8 cellular contexts compared by ENCODE assay signal in genomic region chr19:38375098-38375493, GRCh38. TPM values are rescaled to one million over a fixed set of nuclear protein-coding genes. Genes with fewer than 3 reads are reported as not detected.
DNase-seq lines count a peak whose midpoint lies in the region; ATAC-seq and TF ChIP-seq lines count a peak whose summit lies in the region.

No MANE protein-coding gene starts in this region.

- CTCF ChIA-PET in RWPE1 (lab: Yijun Ruan, JAX), result interaction anchor here (0.7 kb wide), 1 partner anchor 116 kb away, joined by 4 read pairs; no protein-coding TSS in a partner anchor

- DNase-seq in RWPE1 (ENCODE audit: low spot score) (no peak), neuronal stem cell (ENCODE audit: low spot score) (no peak), GM19240 (ENCODE audit: insufficient read length, low spot score) (no peak), iPS-NIHi7 (ENCODE audit: extremely low spot score) (no peak), NCI-H526 (lab: John Stamatoyannopoulos, UW) (no peak)

- TF ChIP-seq CTCF in GM12875 (IDR thresholded peaks at IDR 0.05; ENCODE audit: borderline replicate concordance, insufficient read depth, low read depth, low read length), result no peak
- TF ChIP-seq CTCF in RWPE1 (conservative IDR thresholded peaks at IDR 0.05; ENCODE audit: low read depth), result no peak

- H3K27ac ChIP-seq in RWPE1 (peak overlapping the region; percentile 88), esophagus (ENCODE audit: low read depth in 2 of 2, low read length in 1 of 2) (peak overlapping the region; percentile 90 to 95), neuronal stem cell (replicated peaks; ENCODE audit: low read length) (no peak overlapping the region)

- no peaks in the 10 kb centered on the region for H3K27me3 ChIP-seq in esophagus (ENCODE audit: control insufficient read depth in 1 of 2, insufficient read depth in 2 of 2, low read length in 2 of 2)
- H3K27me3 ChIP-seq in neuronal stem cell (ENCODE audit: control insufficient read depth in 3 of 3, insufficient read depth in 3 of 3, low read depth in 1 of 3, low read length in 3 of 3), result peaks cover 0 to 11% (median 0%) of the 10 kb centered on the region in 3 experiments

- H3K18ac ChIP-seq in neuronal stem cell (ENCODE audit: low read length), result peak overlapping the region; percentile 97

- H3K79me1 ChIP-seq in neuronal stem cell (ENCODE audit: low read depth, low read length), result peaks cover 10% of the 10 kb centered on the region

- H2BK15ac ChIP-seq in neuronal stem cell (ENCODE audit: low read length), result peak overlapping the region; percentile 51

- H2BK120ac ChIP-seq in neuronal stem cell (ENCODE audit: low read depth, low read length), result no peak overlapping the region

- H3K4me2 ChIP-seq in neuronal stem cell (ENCODE audit: insufficient read depth, low read length, poor library complexity, severe bottlenecking), result peak overlapping the region; percentile 72

- no peak overlapping the region for H3K4ac ChIP-seq in neuronal stem cell (ENCODE audit: low read length)

- H3K4me1 ChIP-seq in esophagus (ENCODE audit: control insufficient read depth in 2 of 2, insufficient read depth in 2 of 2, low read length in 1 of 2) (peaks cover 7 to 8% of the 10 kb centered on the region in 2 donors), neuronal stem cell (ENCODE audit: control insufficient read depth in 2 of 2, insufficient read depth in 1 of 2, low read depth in 1 of 2, low read length in 2 of 2) (peaks cover 8 to 9% of the 10 kb centered on the region in 2 donors)

- H2AK5ac ChIP-seq in neuronal stem cell (ENCODE audit: low read depth, low read length), result no peak overlapping the region

- peak overlapping the region; percentile 86 for H3K14ac ChIP-seq in neuronal stem cell (ENCODE audit: low read length)

- no peak overlapping the region for H2BK12ac ChIP-seq in neuronal stem cell (ENCODE audit: low read length)

- 1 to 3% methylated on average over 18 of the region's 18 CpGs for WGBS in esophagus, 2 donors
- WGBS in neuronal stem cell (ENCODE audit: extremely low coverage in 2 of 2, insufficient read length in 2 of 2, insufficient replicate concordance in 1 of 2), 2 donors, result no CpG with 5 or more reads among the region's 18 CpGs

- H3K9me3 ChIP-seq in esophagus (ENCODE audit: control insufficient read depth in 2 of 2, insufficient read depth in 1 of 2, low read depth in 1 of 2, low read length in 1 of 2) (no peaks in the 10 kb centered on the region), neuronal stem cell (replicated peaks in 1 of 2; ENCODE audit: control insufficient read depth in 2 of 2, insufficient read depth in 1 of 2, low read depth in 1 of 2, low read length in 2 of 2) (no peaks in the 10 kb centered on the region)

- peak overlapping the region; percentile 90 for H3K4me3 ChIP-seq in GM12875 (ENCODE audit: low read depth, low read length)
- peak overlapping the region; percentile 72 to 82 for H3K4me3 ChIP-seq in esophagus (ENCODE audit: low read depth in 1 of 2, low read length in 2 of 2)
- H3K4me3 ChIP-seq in neuronal stem cell (ENCODE audit: low read length in 2 of 2), result peak overlapping the region; percentile 76 to 91

- no peak overlapping the region for H3K23ac ChIP-seq in neuronal stem cell (ENCODE audit: low read depth, low read length, poor library complexity)

- H3K36me3 ChIP-seq in esophagus (ENCODE audit: control insufficient read depth in 2 of 2, insufficient read depth in 2 of 2, low read length in 1 of 2) (peaks cover 0 to 7% of the 10 kb centered on the region in 2 donors), neuronal stem cell (replicated peaks in 1 of 2; ENCODE audit: control insufficient read depth in 2 of 2, insufficient read depth in 2 of 2, low read length in 2 of 2) (peaks cover 11 to 35% of the 10 kb centered on the region in 2 donors)

- POLR2A ChIA-PET in RWPE1 (lab: Yijun Ruan, JAX; ENCODE audit: low non-redundant PET), result interaction anchor here (1.9 kb wide), 1 partner anchor 13 kb away, joined by 14 read pairs; the partner anchor contains the start of gene GGN

- no peak overlapping the region for H4K8ac ChIP-seq in neuronal stem cell (ENCODE audit: low read depth, low read length)

- H2BK5ac ChIP-seq in neuronal stem cell (ENCODE audit: low read length), result no peak overlapping the region

- ATAC-seq in HG03039 (IDR thresholded peaks at IDR 0.05; ENCODE audit: unreplicated experiment), result no peak

- no peak overlapping the region for H4K91ac ChIP-seq in neuronal stem cell (ENCODE audit: low read depth, low read length, poor library complexity)

- peak overlapping the region; percentile 99 for H3K9ac ChIP-seq in neuronal stem cell (ENCODE audit: low read depth, low read length, poor library complexity)

- peak overlapping the region; percentile 94 for H2AFZ ChIP-seq in neuronal stem cell (ENCODE audit: low read length)

RNA-seq across cellular contexts. Expression of gene PSMD8, which starts 0.7 kb away (rescaled TPM):
- polyA plus RNA-seq in esophagus, result 100 to 1,000 TPM in 1 of 2 donors, 10 to 100 TPM in 1; 46.7 to 162 TPM
- polyA plus RNA-seq in neuronal stem cell (2013, experiment 1 of 2), result 142 TPM
- polyA plus RNA-seq in neuronal stem cell (2013, experiment 2 of 2), result 138 TPM

RNA-seq across cellular contexts. Expression of gene GGN, which starts 12.7 kb away (rescaled TPM):
- under 1 TPM; 0.12 to 0.29 TPM for polyA plus RNA-seq in esophagus
- 1.7 TPM for polyA plus RNA-seq in neuronal stem cell (2013, experiment 1 of 2)
- polyA plus RNA-seq in neuronal stem cell (2013, experiment 2 of 2), result 1.7 TPM

RNA-seq across cellular contexts. Expression of gene SPRED3, which starts 13.4 kb away (rescaled TPM):
- under 1 TPM; 0.24 to 0.37 TPM for polyA plus RNA-seq in esophagus
- 10.3 TPM for polyA plus RNA-seq in neuronal stem cell (2013, experiment 1 of 2)
- polyA plus RNA-seq in neuronal stem cell (2013, experiment 2 of 2), result 10.5 TPM

RNA-seq across cellular contexts. Expression of gene FAM98C, which starts 27.8 kb away (rescaled TPM):
- 10 to 100 TPM; 23.8 to 25.0 TPM for polyA plus RNA-seq in esophagus
- polyA plus RNA-seq in neuronal stem cell (2013, experiment 1 of 2), result 5.4 TPM
- polyA plus RNA-seq in neuronal stem cell (2013, experiment 2 of 2), result 5.3 TPM

RNA-seq across cellular contexts. Expression of gene CATSPERG, which starts 39.5 kb away (rescaled TPM):
- 1 to 10 TPM; 1.4 to 5.0 TPM for polyA plus RNA-seq in esophagus
- polyA plus RNA-seq in neuronal stem cell (2013, experiment 1 of 2), result 3.1 TPM
- 3.7 TPM for polyA plus RNA-seq in neuronal stem cell (2013, experiment 2 of 2)
